In the genomic region with DNA sequence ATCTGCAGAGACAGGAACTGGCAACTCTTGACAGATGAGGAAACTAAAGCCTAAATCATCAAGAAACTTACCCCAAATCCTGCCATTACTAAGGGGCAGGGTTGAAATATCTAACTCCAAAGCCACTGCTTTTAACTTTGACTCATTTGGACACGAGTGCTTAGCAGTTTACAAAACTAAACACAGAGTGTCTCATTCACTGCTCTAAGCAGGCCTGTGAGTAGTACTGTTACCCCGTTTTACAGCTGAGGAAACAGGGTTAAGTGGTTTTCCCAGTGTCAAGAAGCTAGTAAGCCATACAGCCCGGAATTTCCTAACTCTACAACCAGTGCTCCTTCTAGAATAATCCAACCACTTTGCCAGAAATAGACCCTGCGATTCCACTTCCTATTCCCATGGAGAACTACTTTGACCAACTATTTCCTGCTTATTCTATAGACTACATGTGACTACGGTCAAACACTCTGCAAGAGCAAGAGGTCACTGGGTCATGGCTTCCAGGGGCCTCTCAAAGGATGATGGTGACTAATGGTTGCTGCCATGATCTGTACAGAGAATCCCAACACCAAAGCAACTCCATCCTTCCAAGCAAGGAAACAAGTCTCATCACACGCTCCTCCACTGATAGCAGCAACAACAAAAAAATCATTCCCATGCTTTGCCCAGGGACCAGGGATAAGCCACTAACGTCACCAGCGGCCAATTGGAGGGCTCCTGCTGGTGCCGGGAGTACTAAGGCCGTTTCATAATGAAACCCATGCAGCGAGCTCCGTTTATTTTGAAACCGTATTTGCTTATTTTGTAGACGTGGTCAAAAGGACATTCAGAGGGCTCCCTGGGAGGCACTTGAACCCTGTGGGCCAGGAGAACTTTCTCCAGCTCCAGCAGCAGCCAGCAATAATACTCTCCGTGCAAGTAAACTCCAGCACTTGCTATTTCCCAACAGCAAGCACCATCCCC, we compare ENCODE assay signal across 1 cellular context.
TF ChIP-seq lines count a peak whose summit lies in the region.

No MANE protein-coding gene starts in this region.

TF ChIP-seq in A549, 52 proteins besides CTCF, POLR2A, EP300 and RAD21:
- TF ChIP-seq HOXA7 (CRISPR knock-in tag; IDR thresholded peaks at IDR 0.05): no peak
- no peak for TF ChIP-seq KDM5A (IDR thresholded peaks at IDR 0.05)
- TF ChIP-seq SREBF2 (IDR thresholded peaks at IDR 0.05): no peak
